ENCODE assay signal across 18 cellular contexts in the genomic region with DNA sequence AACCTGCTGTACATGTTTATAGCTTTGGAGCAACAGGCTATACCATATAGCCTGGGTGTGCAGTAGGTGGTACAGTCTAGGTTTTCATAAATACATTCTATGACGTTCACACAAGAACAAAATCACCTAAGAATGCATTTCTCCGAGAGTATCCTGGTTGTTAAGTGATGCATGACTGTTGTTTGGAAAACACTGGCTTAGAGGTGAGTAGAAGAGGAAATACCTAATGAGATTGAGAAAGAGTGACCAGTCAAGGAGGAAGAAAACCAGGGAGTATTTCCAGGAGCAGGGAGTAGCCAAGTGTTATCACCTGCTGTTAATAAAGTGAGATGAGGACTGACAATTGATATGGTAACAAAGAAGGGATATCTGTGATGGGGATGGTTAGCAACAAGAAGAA. TPM values are rescaled to one million over a fixed set of nuclear protein-coding genes. Genes with fewer than 3 reads are reported as not detected.
A peak's percentile ranks its signal among the peaks of the same experiment; 100 is the strongest.
DNase-seq lines count a peak whose midpoint lies in the region; FAIRE-seq and TF ChIP-seq lines count a peak whose summit lies in the region.
"Had no signal": no experiment of that assay in that cellular context is flagged by ENCODE, and none has a peak within 500 bp of the region (broad histone marks: within the 10 kb centered on the region; RNA-seq: fewer than 3 reads in every experiment).

No MANE protein-coding gene starts in this region.

- H3K27me3 ChIP-seq in bronchial epithelial cell (ENCODE audit: control insufficient read depth, insufficient read depth, low read length) (no peaks in the 10 kb centered on the region), prostate gland (replicated peaks; ENCODE audit: insufficient read depth) (no peaks in the 10 kb centered on the region)
- H3K27me3 ChIP-seq: BLaER1 had no signal

- H3K9me3 Mint-ChIP-seq in activated CD4-positive, alpha-beta T cell treated with anti-CD3 and anti-CD28 coated beads, Interleukin-2, amount 10 ng/mL, durations not matched to agents 24 days and 14 days = peaks cover 18% of the 10 kb centered on the region
- H3K9me3 Mint-ChIP-seq in neural crest cell = peaks cover 11% of the 10 kb centered on the region

- H3K27ac ChIP-seq in prostate gland = no peak overlapping the region
- H3K27ac ChIP-seq: 22Rv1, BLaER1 had no signal

- no peak for FAIRE-seq in bronchial epithelial cell (lab: Jason Lieb, UNC)

- TF ChIP-seq CTCF in bronchial epithelial cell (IDR thresholded peaks at IDR 0.05; ENCODE audit: insufficient read depth, low read length, severe bottlenecking) (no peak), neural crest cell (conservative IDR thresholded peaks at IDR 0.05) (no peak), GM20000 (IDR thresholded peaks at IDR 0.05; ENCODE audit: extremely low read depth, missing control alignments) (no peak), prostate gland (IDR thresholded peaks at IDR 0.05) (no peak)

- peak; percentile 45 for DNase-seq in activated CD4-positive, alpha-beta T cell treated with anti-CD3 and anti-CD28 coated beads, Interleukin-2, amount 10 ng/mL, durations not matched to agents 24 days and 14 days
- no peak for DNase-seq in activated CD4-positive, alpha-beta T cell treated with anti-CD3 and anti-CD28 coated beads, Interleukin-2, amount 50 U/mL, for 4 hours
- DNase-seq in bronchial epithelial cell (ENCODE audit: low read depth) = peak; percentile 3
- DNase-seq in neural crest cell (ENCODE audit: low read depth, low spot score) = no peak
- DNase-seq in GM20000 (ENCODE audit: low spot score) = no peak
- no peak for DNase-seq in NCI-H146 (lab: John Stamatoyannopoulos, UW)
- DNase-seq in prostate gland (ENCODE audit: low spot score) = no peak
- DNase-seq: Calu3; CD8-positive, alpha-beta T cell; DMS79 treated with DMSO at 0.1 percent for 48 hours; GF-D8; GOT3; H7; HFFc6 had no signal

- TF ChIP-seq POLR2A in prostate gland (IDR thresholded peaks at IDR 0.05) = no peak

- no peaks in the 10 kb centered on the region for H3K4me1 ChIP-seq in prostate gland (replicated peaks)

- H3K36me3 Mint-ChIP-seq in activated CD4-positive, alpha-beta T cell treated with anti-CD3 and anti-CD28 coated beads, Interleukin-2, amount 10 ng/mL, durations not matched to agents 24 days and 14 days (ENCODE audit: low read depth) = peaks cover 14% of the 10 kb centered on the region
- peaks cover 23% of the 10 kb centered on the region for H3K36me3 Mint-ChIP-seq in neural crest cell (ENCODE audit: low read depth)

- H3K4me3 Mint-ChIP-seq in activated CD4-positive, alpha-beta T cell treated with anti-CD3 and anti-CD28 coated beads, Interleukin-2, amount 10 ng/mL, durations not matched to agents 24 days and 14 days = no peak overlapping the region
- peak overlapping the region; percentile 16 for H3K4me3 Mint-ChIP-seq in neural crest cell
- H3K4me3 Mint-ChIP-seq: CD14-positive monocyte; CD8-positive, alpha-beta T cell; HFFc6 had no signal

- no peak overlapping the region for H3K27ac Mint-ChIP-seq in activated CD4-positive, alpha-beta T cell treated with anti-CD3 and anti-CD28 coated beads, Interleukin-2, amount 10 ng/mL, durations not matched to agents 24 days and 14 days
- no peak overlapping the region for H3K27ac Mint-ChIP-seq in neural crest cell (ENCODE audit: unreplicated experiment)
- H3K27ac Mint-ChIP-seq: CD14-positive monocyte; CD8-positive, alpha-beta T cell; HFFc6 had no signal

- intact Hi-C loops in activated CD4-positive, alpha-beta T cell treated with anti-CD3 and anti-CD28 coated beads, Interleukin-2, amount 10 ng/mL, durations not matched to agents 24 days and 14 days (cut with micrococcal nuclease) = no loop called here
- intact Hi-C loops in prostate gland (cut with DNase I) = loop anchor here (10.0 kb wide), 1 partner anchor 140 kb away; no protein-coding TSS in a partner anchor

- WGBS in prostate gland = 86% methylated on average over 2 of the region's 2 CpGs

- no peaks in the 10 kb centered on the region for H3K27me3 Mint-ChIP-seq in activated CD4-positive, alpha-beta T cell treated with anti-CD3 and anti-CD28 coated beads, Interleukin-2, amount 10 ng/mL, durations not matched to agents 24 days and 14 days
- peaks cover 12% of the 10 kb centered on the region for H3K27me3 Mint-ChIP-seq in neural crest cell (ENCODE audit: low read depth)

- H3K4me1 Mint-ChIP-seq in activated CD4-positive, alpha-beta T cell treated with anti-CD3 and anti-CD28 coated beads, Interleukin-2, amount 10 ng/mL, durations not matched to agents 24 days and 14 days = peaks cover 11% of the 10 kb centered on the region
- peaks cover 27% of the 10 kb centered on the region for H3K4me1 Mint-ChIP-seq in neural crest cell

- no peaks in the 10 kb centered on the region for H3K9me3 ChIP-seq in prostate gland

- H3K4me3 ChIP-seq in bronchial epithelial cell (ENCODE audit: low read depth, low read length) (no peak overlapping the region), prostate gland (no peak overlapping the region)
- H3K4me3 ChIP-seq: BLaER1 had no signal

- no peaks in the 10 kb centered on the region for H3K36me3 ChIP-seq in bronchial epithelial cell (ENCODE audit: control insufficient read depth, insufficient read depth, low read length)
- no peaks in the 10 kb centered on the region for H3K36me3 ChIP-seq in prostate gland

RNA-seq across cellular contexts. Expression of gene ZNF892, which starts 2.9 kb away (rescaled TPM):
- 4.7 and 5.5 TPM in 2 replicates for total RNA-seq in activated CD4-positive, alpha-beta T cell treated with anti-CD3 and anti-CD28 coated beads, Interleukin-2, amount 10 ng/mL, durations not matched to agents 24 days and 14 days
- total RNA-seq in bronchial epithelial cell (5.8 and 5.9 TPM in 2 replicates), neural crest cell (18.9 and 20.2 TPM in 2 replicates), prostate gland (1 to 10 TPM; 4.6 to 4.8 TPM)
- total RNA-seq: HT-29 had no signal

RNA-seq across cellular contexts. Expression of gene ZNF2, which starts 38.8 kb away (rescaled TPM):
- 4.4 and 5.4 TPM in 2 replicates for total RNA-seq in activated CD4-positive, alpha-beta T cell treated with anti-CD3 and anti-CD28 coated beads, Interleukin-2, amount 10 ng/mL, durations not matched to agents 24 days and 14 days
- 7.4 and 8.8 TPM in 2 replicates for total RNA-seq in bronchial epithelial cell
- 6.3 and 7.0 TPM in 2 replicates for total RNA-seq in neural crest cell
- total RNA-seq in prostate gland = 1 to 10 TPM; 6.2 to 7.1 TPM

RNA-seq across cellular contexts. Expression of gene ZNF514, which starts 44.7 kb away (rescaled TPM):
- total RNA-seq in activated CD4-positive, alpha-beta T cell treated with anti-CD3 and anti-CD28 coated beads, Interleukin-2, amount 10 ng/mL, durations not matched to agents 24 days and 14 days = 8.2 and 8.3 TPM in 2 replicates
- total RNA-seq in bronchial epithelial cell (12.5 and 13.2 TPM in 2 replicates), neural crest cell (22.6 and 28.0 TPM in 2 replicates), prostate gland (10 to 100 TPM; 19.1 TPM)

Comparison
In these comparisons a context has a peak if more than half of its experiments do, and no peak if none do; other contexts are left out.
1. DNase-seq: peak in activated CD4-positive, alpha-beta T cell treated with anti-CD3 and anti-CD28 coated beads, Interleukin-2, amount 10 ng/mL, durations not matched to agents 24 days and 14 days (single experiment) and bronchial epithelial cell (single experiment); none in activated CD4-positive, alpha-beta T cell treated with anti-CD3 and anti-CD28 coated beads, Interleukin-2, amount 50 U/mL, for 4 hours (0 of 2), neural crest cell (single experiment), GM20000 (single experiment), NCI-H146 (single experiment) and prostate gland (single experiment).